In the genomic region with DNA sequence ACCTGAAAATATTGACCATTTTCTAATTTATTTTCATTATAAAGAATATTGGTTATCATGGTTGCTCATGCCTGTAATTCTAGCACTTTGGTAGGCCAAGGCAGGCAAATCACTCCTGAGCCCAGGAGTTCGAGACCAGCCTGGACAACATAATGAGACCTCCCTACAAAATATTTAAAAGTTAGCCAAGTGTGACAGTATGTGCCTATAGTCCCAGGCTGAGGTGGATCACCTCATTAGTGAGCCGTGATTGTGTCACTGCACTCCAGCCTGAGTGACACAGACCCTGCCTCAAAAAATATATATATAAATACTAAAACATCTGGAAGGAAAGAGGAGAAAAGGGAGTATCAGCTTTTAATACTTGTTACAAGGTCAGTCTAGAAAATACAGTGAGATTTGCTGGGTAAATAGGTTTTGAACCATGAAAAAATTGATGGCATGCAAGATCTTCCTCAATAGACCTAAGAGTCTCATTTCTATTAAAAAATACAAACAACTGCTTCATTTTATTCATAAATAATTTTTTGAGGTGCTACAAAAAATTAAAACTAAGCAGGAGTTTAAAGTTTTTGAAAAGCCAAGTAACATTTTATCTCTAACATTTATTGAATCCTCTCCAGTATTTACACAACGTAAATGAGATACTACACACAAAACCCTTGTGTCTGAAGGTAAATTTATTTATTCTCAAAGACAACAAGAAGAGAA, we compare ENCODE assay signal across 8 cellular contexts. TPM values are rescaled to one million over a fixed set of nuclear protein-coding genes. Genes with fewer than 3 reads are reported as not detected.
A peak's percentile ranks its signal among the peaks of the same experiment; 100 is the strongest.
DNase-seq lines count a peak whose midpoint lies in the region; ATAC-seq and TF ChIP-seq lines count a peak whose summit lies in the region.

No MANE protein-coding gene starts in this region.

- no peak for ATAC-seq in Right ventricle myocardium superior (ENCODE audit: poor library complexity)

- no peaks in the 10 kb centered on the region for H3K36me3 ChIP-seq in cardiac muscle cell
- H3K36me3 ChIP-seq in tibial nerve, result peaks cover 0 to 8% (median 0%) of the 10 kb centered on the region in 3 donors

- WGBS in tibial nerve, 2 donors, result 93 to 94% methylated on average over 3 of the region's 3 CpGs

- intact Hi-C loops in Right ventricle myocardium superior (cut with DNase I), result no loop called here
- intact Hi-C loops in posterior cingulate gyrus (cut with DNase I), result no loop called here

- H3K27me3 Mint-ChIP-seq in activated CD4-positive, alpha-beta memory T cell treated with anti-CD3 and anti-CD28 coated beads, Interleukin-2, amount 10 ng/mL, durations not matched to agents 7 days and 5 days, result no peaks in the 10 kb centered on the region
- H3K27me3 Mint-ChIP-seq in glutamatergic neuron (ENCODE audit: unreplicated experiment), result no peaks in the 10 kb centered on the region

- H3K4me3 ChIP-seq in cardiac muscle cell, result no peak overlapping the region
- H3K4me3 ChIP-seq in tibial nerve, result no peak overlapping the region

- H3K27ac ChIP-seq in cardiac muscle cell (peak overlapping the region; percentile 6), tibial nerve (peak overlapping the region in 3 of 4 donors; percentile 76 to 97 (median 87))

- peaks cover 37% of the 10 kb centered on the region for H3K36me3 Mint-ChIP-seq in activated CD4-positive, alpha-beta memory T cell treated with anti-CD3 and anti-CD28 coated beads, Interleukin-2, amount 10 ng/mL, durations not matched to agents 7 days and 5 days (ENCODE audit: low read depth)
- H3K36me3 Mint-ChIP-seq in glutamatergic neuron (ENCODE audit: unreplicated experiment), result no peaks in the 10 kb centered on the region

- H3K4me1 ChIP-seq in cardiac muscle cell (ENCODE audit: low read depth) (peaks cover 20% of the 10 kb centered on the region), tibial nerve (peaks cover 0 to 76% (median 36%) of the 10 kb centered on the region in 4 donors)

- peak overlapping the region; percentile 13 for H3K4me3 Mint-ChIP-seq in activated CD4-positive, alpha-beta memory T cell treated with anti-CD3 and anti-CD28 coated beads, Interleukin-2, amount 10 ng/mL, durations not matched to agents 7 days and 5 days
- no peak overlapping the region for H3K4me3 Mint-ChIP-seq in glutamatergic neuron (ENCODE audit: unreplicated experiment)

- H3K27me3 ChIP-seq in cardiac muscle cell (no peaks in the 10 kb centered on the region), tibial nerve (no peaks in the 10 kb centered on the region)

- TF ChIP-seq POLR2A in tibial nerve (IDR thresholded peaks at IDR 0.05), result no peak

- H3K4me1 Mint-ChIP-seq in activated CD4-positive, alpha-beta memory T cell treated with anti-CD3 and anti-CD28 coated beads, Interleukin-2, amount 10 ng/mL, durations not matched to agents 7 days and 5 days, result peaks cover 73% of the 10 kb centered on the region
- H3K4me1 Mint-ChIP-seq in glutamatergic neuron (ENCODE audit: low read depth, unreplicated experiment), result peaks cover 6% of the 10 kb centered on the region

- H3K27ac Mint-ChIP-seq in activated CD4-positive, alpha-beta memory T cell treated with anti-CD3 and anti-CD28 coated beads, Interleukin-2, amount 10 ng/mL, durations not matched to agents 7 days and 5 days, result peak overlapping the region; percentile 86
- H3K27ac Mint-ChIP-seq in glutamatergic neuron (ENCODE audit: unreplicated experiment), result no peak overlapping the region

- DNase-seq in cardiac muscle cell (ENCODE audit: low read depth in 1 of 2, low spot score in 1 of 2) (peak in 1 of 2 donors; percentile 70), Right ventricle myocardium superior (no peak), iris pigment epithelial cell (ENCODE audit: low read depth) (peak; percentile 71), tibial nerve (ENCODE audit: low spot score in 2 of 2) (no peak), glutamatergic neuron (no peak), posterior cingulate gyrus (no peak), HEK293T (ENCODE audit: extremely low spot score) (no peak)
- DNase-seq in activated CD4-positive, alpha-beta memory T cell treated with anti-CD3 and anti-CD28 coated beads, Interleukin-2, amount 10 ng/mL, durations not matched to agents 7 days and 5 days, result no peak

- POLR2A ChIA-PET in activated CD4-positive, alpha-beta memory T cell treated with anti-CD3 and anti-CD28 coated beads, Interleukin-2, amount 10 ng/mL, durations not matched to agents 7 days and 5 days (lab: Charles Lee), result interaction anchor here (0.7 to 29.7 kb wide), 7 partner anchors 9 to 91 kb away, joined by 3 to 2499 read pairs (median 5); no protein-coding TSS in a partner anchor
- POLR2A ChIA-PET in HEK293T (lab: Yijun Ruan, JAX), result no interaction called here

- TF ChIP-seq CTCF in cardiac muscle cell (IDR thresholded peaks at IDR 0.05; ENCODE audit: low read depth, low read length), result no peak
- TF ChIP-seq CTCF in tibial nerve (IDR thresholded peaks at IDR 0.05), result no peak
- TF ChIP-seq CTCF in glutamatergic neuron (IDR thresholded peaks at IDR 0.05; ENCODE audit: partially characterized antibody, unreplicated experiment), result no peak

- CTCF ChIA-PET in activated CD4-positive, alpha-beta memory T cell treated with anti-CD3 and anti-CD28 coated beads, Interleukin-2, amount 10 ng/mL, durations not matched to agents 7 days and 5 days (lab: Charles Lee), result interaction anchor here (0.8 to 3.7 kb wide), 3 partner anchors 17 to 92 kb away, joined by 4 to 24 read pairs (median 5); no protein-coding TSS in a partner anchor
- CTCF ChIA-PET in HEK293T (lab: Yijun Ruan, JAX), result interaction anchor here (0.6 to 1.1 kb wide), 2 partner anchors 59 to 91 kb away, joined by 3 to 4 read pairs; no protein-coding TSS in a partner anchor

- H3K9me3 ChIP-seq in cardiac muscle cell (ENCODE audit: low read depth), result no peaks in the 10 kb centered on the region
- no peaks in the 10 kb centered on the region for H3K9me3 ChIP-seq in tibial nerve

- no peak for TF ChIP-seq EP300 in tibial nerve (IDR thresholded peaks at IDR 0.05)

- H3K9me3 Mint-ChIP-seq in activated CD4-positive, alpha-beta memory T cell treated with anti-CD3 and anti-CD28 coated beads, Interleukin-2, amount 10 ng/mL, durations not matched to agents 7 days and 5 days, result no peaks in the 10 kb centered on the region
- H3K9me3 Mint-ChIP-seq in glutamatergic neuron (ENCODE audit: unreplicated experiment), result peaks cover 2% of the 10 kb centered on the region

TF ChIP-seq in HEK293T, 16 proteins besides CTCF, POLR2A, EP300 and RAD21:
- TF ChIP-seq HDGF (IDR thresholded peaks at IDR 0.05; ENCODE audit: borderline replicate concordance), result no peak
- no peak for TF ChIP-seq SP1 (IDR thresholded peaks at IDR 0.05)
- TF ChIP-seq CTBP1 (IDR thresholded peaks at IDR 0.05; ENCODE audit: borderline replicate concordance), result no peak
- no peak for TF ChIP-seq ZNF384 (IDR thresholded peaks at IDR 0.05)
- no peak for TF ChIP-seq FOXM1 (IDR thresholded peaks at IDR 0.05; ENCODE audit: borderline replicate concordance)
- TF ChIP-seq ARNT (IDR thresholded peaks at IDR 0.05), result no peak
- TF ChIP-seq LEF1 (IDR thresholded peaks at IDR 0.05; ENCODE audit: borderline replicate concordance), result no peak
- no peak for TF ChIP-seq BHLHE40 (IDR thresholded peaks at IDR 0.05; ENCODE audit: borderline replicate concordance)
- TF ChIP-seq ELF4 (IDR thresholded peaks at IDR 0.05), result no peak
- TF ChIP-seq FOXA1 (IDR thresholded peaks at IDR 0.05), result no peak
- TF ChIP-seq, protein P1, sequence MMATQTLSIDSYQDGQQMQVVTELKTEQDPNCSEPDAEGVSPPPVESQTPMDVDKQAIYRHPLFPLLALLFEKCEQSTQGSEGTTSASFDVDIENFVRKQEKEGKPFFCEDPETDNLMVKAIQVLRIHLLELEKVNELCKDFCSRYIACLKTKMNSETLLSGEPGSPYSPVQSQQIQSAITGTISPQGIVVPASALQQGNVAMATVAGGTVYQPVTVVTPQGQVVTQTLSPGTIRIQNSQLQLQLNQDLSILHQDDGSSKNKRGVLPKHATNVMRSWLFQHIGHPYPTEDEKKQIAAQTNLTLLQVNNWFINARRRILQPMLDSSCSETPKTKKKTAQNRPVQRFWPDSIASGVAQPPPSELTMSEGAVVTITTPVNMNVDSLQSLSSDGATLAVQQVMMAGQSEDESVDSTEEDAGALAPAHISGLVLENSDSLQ (IDR thresholded peaks at IDR 0.05), result no peak
- TF ChIP-seq L3MBTL2 (conservative IDR thresholded peaks at IDR 0.05), result no peak
- TF ChIP-seq TARDBP (IDR thresholded peaks at IDR 0.05), result no peak
- TF ChIP-seq SUZ12 (IDR thresholded peaks at IDR 0.05), result no peak
- TF ChIP-seq NFRKB (IDR thresholded peaks at IDR 0.05), result no peak

RNA-seq across cellular contexts. Expression of a gene that starts 47.7 kb away (rescaled TPM):
- total RNA-seq in cardiac muscle cell, result 9.0 and 10.9 TPM in 2 replicates
- polyA plus RNA-seq in cardiac muscle cell, result 17.5 and 21.1 TPM in 2 replicates
- total RNA-seq in Right ventricle myocardium superior, result 6.9 TPM
- 10 to 100 TPM; 11.4 to 11.7 TPM for total RNA-seq in activated CD4-positive, alpha-beta memory T cell treated with anti-CD3 and anti-CD28 coated beads, Interleukin-2, amount 10 ng/mL, durations not matched to agents 7 days and 5 days
- 10 to 100 TPM in 2 of 4 donors, 1 to 10 TPM in 2; 4.2 to 16.5 (median 8.4) TPM for total RNA-seq in tibial nerve
- total RNA-seq in glutamatergic neuron (ENCODE audit: unreplicated experiment), result 9.7 TPM

RNA-seq across cellular contexts. Expression of a gene that starts 47.9 kb away (rescaled TPM):
- total RNA-seq in cardiac muscle cell, result 30.9 and 103 TPM in 2 replicates
- 13.6 and 19.2 TPM in 2 replicates for polyA plus RNA-seq in cardiac muscle cell
- 22.3 TPM for total RNA-seq in Right ventricle myocardium superior
- 10 to 100 TPM; 44.3 to 50.1 TPM for total RNA-seq in activated CD4-positive, alpha-beta memory T cell treated with anti-CD3 and anti-CD28 coated beads, Interleukin-2, amount 10 ng/mL, durations not matched to agents 7 days and 5 days
- total RNA-seq in tibial nerve, result 10 to 100 TPM; 33.6 to 48.3 (median 43.2) TPM
- 45.0 TPM for total RNA-seq in glutamatergic neuron (ENCODE audit: unreplicated experiment)
